ENCODE assay signal across 1 cellular context in the genomic region with DNA sequence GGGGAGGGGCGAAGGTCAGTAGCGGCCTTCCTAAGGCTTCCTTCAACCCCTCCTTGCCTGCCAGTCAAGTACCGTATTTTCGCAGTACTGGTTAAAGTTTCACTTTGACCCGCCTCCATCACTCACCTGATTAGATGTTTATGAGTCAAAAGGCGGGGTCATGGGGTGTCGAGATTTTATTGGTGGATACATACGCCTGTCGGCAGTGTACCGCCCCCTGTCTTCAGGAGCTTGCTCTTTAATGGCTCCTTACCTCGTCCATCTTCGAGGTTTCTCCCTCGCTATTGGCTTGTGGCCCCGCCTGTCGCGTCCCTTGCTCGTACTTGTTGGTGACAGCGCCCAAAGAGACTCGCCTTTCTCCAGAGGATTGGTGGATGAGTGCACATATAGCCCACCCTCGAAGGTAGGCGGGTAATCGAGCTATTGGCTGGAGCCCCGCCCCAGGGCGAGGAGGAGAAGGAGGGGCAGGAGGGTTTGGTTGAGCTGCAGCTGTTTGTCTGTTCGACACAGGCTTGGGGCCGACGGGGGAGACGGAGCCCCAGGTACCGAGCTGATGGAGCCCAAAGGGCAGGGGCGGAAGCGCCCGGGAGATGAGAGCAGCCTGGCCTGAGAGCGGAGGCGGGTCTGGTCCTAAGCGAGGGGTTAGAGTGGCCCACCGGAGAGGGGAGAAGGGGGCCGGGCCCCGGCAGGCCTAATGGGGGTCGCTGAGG.
TF ChIP-seq lines count a peak whose summit lies in the region.

A gene with protein sequence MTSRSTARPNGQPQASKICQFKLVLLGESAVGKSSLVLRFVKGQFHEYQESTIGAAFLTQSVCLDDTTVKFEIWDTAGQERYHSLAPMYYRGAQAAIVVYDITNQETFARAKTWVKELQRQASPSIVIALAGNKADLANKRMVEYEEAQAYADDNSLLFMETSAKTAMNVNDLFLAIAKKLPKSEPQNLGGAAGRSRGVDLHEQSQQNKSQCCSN (plus strand): TSS at position 481 of the 710 bp plus-strand sequence. CDS start 12,883 bp downstream, outside the sequence.

TF ChIP-seq in HEK293, 187 proteins besides CTCF, POLR2A, EP300 and RAD21 (continued from another document):
- TF ChIP-seq, protein P1, sequence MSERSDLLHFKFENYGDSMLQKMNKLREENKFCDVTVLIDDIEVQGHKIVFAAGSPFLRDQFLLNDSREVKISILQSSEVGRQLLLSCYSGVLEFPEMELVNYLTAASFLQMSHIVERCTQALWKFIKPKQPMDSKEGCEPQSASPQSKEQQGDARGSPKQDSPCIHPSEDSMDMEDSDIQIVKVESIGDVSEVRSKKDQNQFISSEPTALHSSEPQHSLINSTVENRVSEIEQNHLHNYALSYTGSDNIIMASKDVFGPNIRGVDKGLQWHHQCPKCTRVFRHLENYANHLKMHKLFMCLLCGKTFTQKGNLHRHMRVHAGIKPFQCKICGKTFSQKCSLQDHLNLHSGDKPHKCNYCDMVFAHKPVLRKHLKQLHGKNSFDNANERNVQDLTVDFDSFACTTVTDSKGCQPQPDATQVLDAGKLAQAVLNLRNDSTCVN (tag by site-specific recombination; optimal IDR thresholded peaks at IDR 0.05) = peak; percentile 35
- peak; percentile 72; the same call in 1 of the 2 replicates for TF ChIP-seq SP7 (tag by site-specific recombination; IDR thresholded peaks at IDR 0.05)
- TF ChIP-seq, protein P2, sequence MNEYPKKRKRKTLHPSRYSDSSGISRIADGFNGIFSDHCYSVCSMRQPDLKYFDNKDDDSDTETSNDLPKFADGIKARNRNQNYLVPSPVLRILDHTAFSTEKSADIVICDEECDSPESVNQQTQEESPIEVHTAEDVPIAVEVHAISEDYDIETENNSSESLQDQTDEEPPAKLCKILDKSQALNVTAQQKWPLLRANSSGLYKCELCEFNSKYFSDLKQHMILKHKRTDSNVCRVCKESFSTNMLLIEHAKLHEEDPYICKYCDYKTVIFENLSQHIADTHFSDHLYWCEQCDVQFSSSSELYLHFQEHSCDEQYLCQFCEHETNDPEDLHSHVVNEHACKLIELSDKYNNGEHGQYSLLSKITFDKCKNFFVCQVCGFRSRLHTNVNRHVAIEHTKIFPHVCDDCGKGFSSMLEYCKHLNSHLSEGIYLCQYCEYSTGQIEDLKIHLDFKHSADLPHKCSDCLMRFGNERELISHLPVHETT (tag by site-specific recombination; IDR thresholded peaks at IDR 0.05) = no peak; the same call in 1 of the 2 replicates
- no peak for TF ChIP-seq ZNF768 (tag by site-specific recombination; IDR thresholded peaks at IDR 0.05)
- TF ChIP-seq SALL2 (tag by site-specific recombination; IDR thresholded peaks at IDR 0.05; ENCODE audit: borderline replicate concordance) = no peak
- peak; percentile 51 for TF ChIP-seq ZBTB8A (tag by site-specific recombination; IDR thresholded peaks at IDR 0.05)
- TF ChIP-seq, protein P3, sequence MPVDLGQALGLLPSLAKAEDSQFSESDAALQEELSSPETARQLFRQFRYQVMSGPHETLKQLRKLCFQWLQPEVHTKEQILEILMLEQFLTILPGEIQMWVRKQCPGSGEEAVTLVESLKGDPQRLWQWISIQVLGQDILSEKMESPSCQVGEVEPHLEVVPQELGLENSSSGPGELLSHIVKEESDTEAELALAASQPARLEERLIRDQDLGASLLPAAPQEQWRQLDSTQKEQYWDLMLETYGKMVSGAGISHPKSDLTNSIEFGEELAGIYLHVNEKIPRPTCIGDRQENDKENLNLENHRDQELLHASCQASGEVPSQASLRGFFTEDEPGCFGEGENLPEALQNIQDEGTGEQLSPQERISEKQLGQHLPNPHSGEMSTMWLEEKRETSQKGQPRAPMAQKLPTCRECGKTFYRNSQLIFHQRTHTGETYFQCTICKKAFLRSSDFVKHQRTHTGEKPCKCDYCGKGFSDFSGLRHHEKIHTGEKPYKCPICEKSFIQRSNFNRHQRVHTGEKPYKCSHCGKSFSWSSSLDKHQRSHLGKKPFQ (tag by site-specific recombination; IDR thresholded peaks at IDR 0.05) = no peak
- no peak for TF ChIP-seq ZNF223 (tag by site-specific recombination; IDR thresholded peaks at IDR 0.05)
- TF ChIP-seq ZIC2 (tag by site-specific recombination; IDR thresholded peaks at IDR 0.05) = no peak; the same call in none of the 2 replicates
- TF ChIP-seq ZNF621 (tag by site-specific recombination; IDR thresholded peaks at IDR 0.05) = no peak
- no peak for TF ChIP-seq ZNF266 (tag by site-specific recombination; IDR thresholded peaks at IDR 0.05; ENCODE audit: low read depth)
- TF ChIP-seq BCL11B (tag by site-specific recombination; IDR thresholded peaks at IDR 0.05; ENCODE audit: low read depth) = no peak
- TF ChIP-seq, protein P4, sequence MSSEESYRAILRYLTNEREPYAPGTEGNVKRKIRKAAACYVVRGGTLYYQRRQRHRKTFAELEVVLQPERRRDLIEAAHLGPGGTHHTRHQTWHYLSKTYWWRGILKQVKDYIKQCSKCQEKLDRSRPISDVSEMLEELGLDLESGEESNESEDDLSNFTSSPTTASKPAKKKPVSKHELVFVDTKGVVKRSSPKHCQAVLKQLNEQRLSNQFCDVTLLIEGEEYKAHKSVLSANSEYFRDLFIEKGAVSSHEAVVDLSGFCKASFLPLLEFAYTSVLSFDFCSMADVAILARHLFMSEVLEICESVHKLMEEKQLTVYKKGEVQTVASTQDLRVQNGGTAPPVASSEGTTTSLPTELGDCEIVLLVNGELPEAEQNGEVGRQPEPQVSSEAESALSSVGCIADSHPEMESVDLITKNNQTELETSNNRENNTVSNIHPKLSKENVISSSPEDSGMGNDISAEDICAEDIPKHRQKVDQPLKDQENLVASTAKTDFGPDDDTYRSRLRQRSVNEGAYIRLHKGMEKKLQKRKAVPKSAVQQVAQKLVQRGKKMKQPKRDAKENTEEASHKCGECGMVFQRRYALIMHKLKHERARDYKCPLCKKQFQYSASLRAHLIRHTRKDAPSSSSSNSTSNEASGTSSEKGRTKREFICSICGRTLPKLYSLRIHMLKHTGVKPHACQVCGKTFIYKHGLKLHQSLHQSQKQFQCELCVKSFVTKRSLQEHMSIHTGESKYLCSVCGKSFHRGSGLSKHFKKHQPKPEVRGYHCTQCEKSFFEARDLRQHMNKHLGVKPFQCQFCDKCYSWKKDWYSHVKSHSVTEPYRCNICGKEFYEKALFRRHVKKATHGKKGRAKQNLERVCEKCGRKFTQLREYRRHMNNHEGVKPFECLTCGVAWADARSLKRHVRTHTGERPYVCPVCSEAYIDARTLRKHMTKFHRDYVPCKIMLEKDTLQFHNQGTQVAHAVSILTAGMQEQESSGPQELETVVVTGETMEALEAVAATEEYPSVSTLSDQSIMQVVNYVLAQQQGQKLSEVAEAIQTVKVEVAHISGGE (tag by site-specific recombination; conservative IDR thresholded peaks at IDR 0.05; ENCODE audit: low read depth) = no peak; the same call in 1 of the 2 replicates
- peak; percentile 90 for TF ChIP-seq KLF9 (tag by site-specific recombination; IDR thresholded peaks at IDR 0.05; ENCODE audit: low read depth)
- TF ChIP-seq, protein P5, sequence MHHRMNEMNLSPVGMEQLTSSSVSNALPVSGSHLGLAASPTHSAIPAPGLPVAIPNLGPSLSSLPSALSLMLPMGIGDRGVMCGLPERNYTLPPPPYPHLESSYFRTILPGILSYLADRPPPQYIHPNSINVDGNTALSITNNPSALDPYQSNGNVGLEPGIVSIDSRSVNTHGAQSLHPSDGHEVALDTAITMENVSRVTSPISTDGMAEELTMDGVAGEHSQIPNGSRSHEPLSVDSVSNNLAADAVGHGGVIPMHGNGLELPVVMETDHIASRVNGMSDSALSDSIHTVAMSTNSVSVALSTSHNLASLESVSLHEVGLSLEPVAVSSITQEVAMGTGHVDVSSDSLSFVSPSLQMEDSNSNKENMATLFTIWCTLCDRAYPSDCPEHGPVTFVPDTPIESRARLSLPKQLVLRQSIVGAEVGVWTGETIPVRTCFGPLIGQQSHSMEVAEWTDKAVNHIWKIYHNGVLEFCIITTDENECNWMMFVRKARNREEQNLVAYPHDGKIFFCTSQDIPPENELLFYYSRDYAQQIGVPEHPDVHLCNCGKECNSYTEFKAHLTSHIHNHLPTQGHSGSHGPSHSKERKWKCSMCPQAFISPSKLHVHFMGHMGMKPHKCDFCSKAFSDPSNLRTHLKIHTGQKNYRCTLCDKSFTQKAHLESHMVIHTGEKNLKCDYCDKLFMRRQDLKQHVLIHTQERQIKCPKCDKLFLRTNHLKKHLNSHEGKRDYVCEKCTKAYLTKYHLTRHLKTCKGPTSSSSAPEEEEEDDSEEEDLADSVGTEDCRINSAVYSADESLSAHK (tag by site-specific recombination; IDR thresholded peaks at IDR 0.05) = 0 out of 2 replicates have a peak, but pooled peaks have one; percentile 31
- peak; percentile 77 for TF ChIP-seq KLF16 (tag by site-specific recombination; IDR thresholded peaks at IDR 0.05)
- no peak for TF ChIP-seq ZNF37A (tag by site-specific recombination; IDR thresholded peaks at IDR 0.05)
- TF ChIP-seq ZNF174 (tag by site-specific recombination; IDR thresholded peaks at IDR 0.05) = no peak
- no peak; the same call in 1 of the 2 replicates for TF ChIP-seq YY1 (tag by site-specific recombination; IDR thresholded peaks at IDR 0.05)
- no peak for TF ChIP-seq ZNF426 (tag by site-specific recombination; IDR thresholded peaks at IDR 0.05)
- TF ChIP-seq, protein P6, sequence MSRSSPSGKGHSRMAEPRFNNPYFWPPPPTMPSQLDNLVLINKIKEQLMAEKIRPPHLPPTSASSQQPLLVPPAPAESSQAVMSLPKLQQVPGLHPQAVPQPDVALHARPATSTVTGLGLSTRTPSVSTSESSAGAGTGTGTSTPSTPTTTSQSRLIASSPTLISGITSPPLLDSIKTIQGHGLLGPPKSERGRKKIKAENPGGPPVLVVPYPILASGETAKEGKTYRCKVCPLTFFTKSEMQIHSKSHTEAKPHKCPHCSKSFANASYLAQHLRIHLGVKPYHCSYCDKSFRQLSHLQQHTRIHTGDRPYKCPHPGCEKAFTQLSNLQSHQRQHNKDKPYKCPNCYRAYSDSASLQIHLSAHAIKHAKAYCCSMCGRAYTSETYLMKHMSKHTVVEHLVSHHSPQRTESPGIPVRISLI (tag by site-specific recombination; IDR thresholded peaks at IDR 0.05) = no peak
- TF ChIP-seq ZNF629 (tag by site-specific recombination; IDR thresholded peaks at IDR 0.05) = 0 out of 2 replicates have a peak, but pooled peaks have one; percentile 8
- TF ChIP-seq, protein P7, sequence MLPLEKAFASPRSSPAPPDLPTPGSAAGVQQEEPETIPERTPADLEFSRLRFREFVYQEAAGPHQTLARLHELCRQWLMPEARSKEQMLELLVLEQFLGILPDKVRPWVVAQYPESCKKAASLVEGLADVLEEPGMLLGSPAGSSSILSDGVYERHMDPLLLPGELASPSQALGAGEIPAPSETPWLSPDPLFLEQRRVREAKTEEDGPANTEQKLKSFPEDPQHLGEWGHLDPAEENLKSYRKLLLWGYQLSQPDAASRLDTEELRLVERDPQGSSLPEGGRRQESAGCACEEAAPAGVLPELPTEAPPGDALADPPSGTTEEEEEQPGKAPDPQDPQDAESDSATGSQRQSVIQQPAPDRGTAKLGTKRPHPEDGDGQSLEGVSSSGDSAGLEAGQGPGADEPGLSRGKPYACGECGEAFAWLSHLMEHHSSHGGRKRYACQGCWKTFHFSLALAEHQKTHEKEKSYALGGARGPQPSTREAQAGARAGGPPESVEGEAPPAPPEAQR (tag by site-specific recombination; IDR thresholded peaks at IDR 0.05) = no peak
- TF ChIP-seq ZFP41 (tag by site-specific recombination; IDR thresholded peaks at IDR 0.05; ENCODE audit: borderline replicate concordance) = no peak
- TF ChIP-seq ZNF660 (tag by site-specific recombination; IDR thresholded peaks at IDR 0.05) = 0 out of 2 replicates have a peak, but pooled peaks have one; percentile 25
- peak; percentile 96 for TF ChIP-seq ZXDB (tag by site-specific recombination; IDR thresholded peaks at IDR 0.05)
- TF ChIP-seq ZBTB17 (tag by site-specific recombination; IDR thresholded peaks at IDR 0.05) = peak; percentile 84
- TF ChIP-seq ZNF585B (tag by site-specific recombination; IDR thresholded peaks at IDR 0.05) = no peak
- TF ChIP-seq ZBTB1 (tag by site-specific recombination; IDR thresholded peaks at IDR 0.05) = no peak; the same call in 1 of the 2 replicates
- no peak for TF ChIP-seq ZNF239 (tag by site-specific recombination; IDR thresholded peaks at IDR 0.05)
- TF ChIP-seq, protein P8, sequence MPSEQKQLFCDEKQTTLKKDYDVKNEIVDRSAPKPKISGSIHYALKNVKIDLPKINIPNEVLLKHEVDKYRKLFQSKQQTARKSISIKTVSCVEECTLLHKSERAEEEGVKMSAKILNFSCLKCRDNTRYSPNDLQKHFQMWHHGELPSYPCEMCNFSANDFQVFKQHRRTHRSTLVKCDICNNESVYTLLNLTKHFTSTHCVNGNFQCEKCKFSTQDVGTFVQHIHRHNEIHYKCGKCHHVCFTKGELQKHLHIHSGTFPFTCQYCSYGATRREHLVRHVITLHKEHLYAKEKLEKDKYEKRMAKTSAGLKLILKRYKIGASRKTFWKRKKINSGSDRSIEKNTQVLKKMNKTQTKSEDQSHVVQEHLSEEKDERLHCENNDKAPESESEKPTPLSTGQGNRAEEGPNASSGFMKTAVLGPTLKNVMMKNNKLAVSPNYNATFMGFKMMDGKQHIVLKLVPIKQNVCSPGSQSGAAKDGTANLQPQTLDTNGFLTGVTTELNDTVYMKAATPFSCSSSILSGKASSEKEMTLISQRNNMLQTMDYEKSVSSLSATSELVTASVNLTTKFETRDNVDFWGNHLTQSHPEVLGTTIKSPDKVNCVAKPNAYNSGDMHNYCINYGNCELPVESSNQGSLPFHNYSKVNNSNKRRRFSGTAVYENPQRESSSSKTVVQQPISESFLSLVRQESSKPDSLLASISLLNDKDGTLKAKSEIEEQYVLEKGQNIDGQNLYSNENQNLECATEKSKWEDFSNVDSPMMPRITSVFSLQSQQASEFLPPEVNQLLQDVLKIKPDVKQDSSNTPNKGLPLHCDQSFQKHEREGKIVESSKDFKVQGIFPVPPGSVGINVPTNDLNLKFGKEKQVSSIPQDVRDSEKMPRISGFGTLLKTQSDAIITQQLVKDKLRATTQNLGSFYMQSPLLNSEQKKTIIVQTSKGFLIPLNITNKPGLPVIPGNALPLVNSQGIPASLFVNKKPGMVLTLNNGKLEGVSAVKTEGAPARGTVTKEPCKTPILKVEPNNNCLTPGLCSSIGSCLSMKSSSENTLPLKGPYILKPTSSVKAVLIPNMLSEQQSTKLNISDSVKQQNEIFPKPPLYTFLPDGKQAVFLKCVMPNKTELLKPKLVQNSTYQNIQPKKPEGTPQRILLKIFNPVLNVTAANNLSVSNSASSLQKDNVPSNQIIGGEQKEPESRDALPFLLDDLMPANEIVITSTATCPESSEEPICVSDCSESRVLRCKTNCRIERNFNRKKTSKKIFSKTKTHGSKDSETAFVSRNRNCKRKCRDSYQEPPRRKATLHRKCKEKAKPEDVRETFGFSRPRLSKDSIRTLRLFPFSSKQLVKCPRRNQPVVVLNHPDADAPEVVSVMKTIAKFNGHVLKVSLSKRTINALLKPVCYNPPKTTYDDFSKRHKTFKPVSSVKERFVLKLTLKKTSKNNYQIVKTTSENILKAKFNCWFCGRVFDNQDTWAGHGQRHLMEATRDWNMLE (tag by site-specific recombination; conservative IDR thresholded peaks at IDR 0.05; ENCODE audit: low read depth) = 0 out of 2 replicates have a peak, but pooled peaks have one; percentile 18
